ENCODE assay signal across 10 cellular contexts in genomic region chr1:202122639-202123335, GRCh38. TPM values are rescaled to one million over a fixed set of nuclear protein-coding genes. Genes with fewer than 3 reads are reported as not detected.
DNase-seq lines count a peak whose midpoint lies in the region; ATAC-seq and TF ChIP-seq lines count a peak whose summit lies in the region.
"Had no signal": no experiment of that assay in that cellular context is flagged by ENCODE, and none has a peak within 500 bp of the region (broad histone marks: within the 10 kb centered on the region; RNA-seq: fewer than 3 reads in every experiment).

GPR37L1 (plus strand) TSS chr1:202122917; CDS start chr1:202122964, 47 bp downstream.

- H2AFZ ChIP-seq in osteoblast (ENCODE audit: low read length): no peak within 1 kb of the TSS

- no peak within 1 kb of the TSS for H3K27ac ChIP-seq in osteoblast (ENCODE audit: low read depth, low read length)

- H3K27ac Mint-ChIP-seq in Calu3 (ENCODE audit: unreplicated experiment): peak within 1 kb of the TSS; percentile 11
- peak within 1 kb of the TSS in 1 of 10 donors; percentile 39 for H3K27ac Mint-ChIP-seq in naive thymus-derived CD8-positive, alpha-beta T cell
- H3K27ac Mint-ChIP-seq: activated naive CD8-positive, alpha-beta T cell treated with anti-CD3 and anti-CD28 coated beads, Interleukin-2, amount 50 U/mL, for 24 hours had no signal

- no peak within 1 kb of the TSS for H3K4me3 ChIP-seq in fibroblast of villous mesenchyme (ENCODE audit: low read depth, low read length)
- H3K4me3 ChIP-seq in osteoblast (ENCODE audit: insufficient read depth, low read length): no peak within 1 kb of the TSS

- no peak within 1 kb of the TSS for H3K4me2 ChIP-seq in osteoblast (ENCODE audit: insufficient read depth, low read length)

- no peaks in the 10 kb centered on the region for H3K36me3 ChIP-seq in osteoblast (ENCODE audit: insufficient read depth, low read length)

- DNase-seq in Calu3: peak; percentile 79
- peak; percentile 44 for DNase-seq in RPMI7951 (ENCODE audit: low read depth)
- peak; percentile 68 for DNase-seq in fibroblast of villous mesenchyme (ENCODE audit: low read depth)
- DNase-seq in osteoblast (ENCODE audit: insufficient read length, low spot score, missing footprints): peak; percentile 98
- DNase-seq in NCI-H2081 treated with DMSO at 0.1 percent for 48 hours (lab: John Stamatoyannopoulos, UW): no peak
- DNase-seq in stimulated activated CD4-positive, alpha-beta T cell treated with anti-CD3 and anti-CD28 coated beads, Interleukin-4, amount 100 ng/mL, for 1 hour: no peak
- no peak for DNase-seq in naive thymus-derived CD8-positive, alpha-beta T cell
- DNase-seq in activated CD4-positive, CD25-positive, alpha-beta regulatory T cell treated with anti-CD3 and anti-CD28 coated beads, Interleukin-2, amount 50 U/mL, for 72 hours: no peak
- DNase-seq: activated naive CD8-positive, alpha-beta T cell treated with anti-CD3 and anti-CD28 coated beads, Interleukin-2, amount 50 U/mL, for 24 hours had no signal

- CTCF ChIA-PET in Calu3 (lab: Charles Lee): interaction anchor here (0.7 to 3.2 kb wide), 5 partner anchors 12 to 123 kb away, joined by 4 to 9 read pairs (median 4); no protein-coding TSS in a partner anchor

- TF ChIP-seq CTCF in Calu3 (IDR thresholded peaks at IDR 0.05; ENCODE audit: unreplicated experiment) (peak; percentile 72), fibroblast of villous mesenchyme (IDR thresholded peaks at IDR 0.05; ENCODE audit: insufficient read depth, low read depth, low read length) (peak; percentile 78), osteoblast (IDR thresholded peaks at IDR 0.05; ENCODE audit: extremely low read depth, low read depth, low read length) (peak; percentile 62)

- no peak for ATAC-seq in naive thymus-derived CD8-positive, alpha-beta T cell
- ATAC-seq: activated naive CD8-positive, alpha-beta T cell treated with anti-CD3 and anti-CD28 coated beads, Interleukin-2, amount 50 U/mL, for 24 hours had no signal

- no peak within 1 kb of the TSS for H3K4me3 Mint-ChIP-seq in Calu3 (ENCODE audit: low read depth, unreplicated experiment)
- no peak within 1 kb of the TSS for H3K4me3 Mint-ChIP-seq in naive thymus-derived CD8-positive, alpha-beta T cell
- H3K4me3 Mint-ChIP-seq: activated naive CD8-positive, alpha-beta T cell treated with anti-CD3 and anti-CD28 coated beads, Interleukin-2, amount 50 U/mL, for 24 hours; IgD-negative memory B cell had no signal

- intact Hi-C loops in Calu3 (cut with micrococcal nuclease; ENCODE audit: unreplicated experiment): loop anchor here (1.0 kb wide), 1 partner anchor 139 kb away; no protein-coding TSS in a partner anchor

- no peaks in the 10 kb centered on the region for H3K79me2 ChIP-seq in osteoblast (ENCODE audit: insufficient read depth, low read length)

- peaks cover 4% of the 10 kb centered on the region for H3K4me1 ChIP-seq in osteoblast (ENCODE audit: insufficient read depth, low read length)

- H3K4me1 Mint-ChIP-seq in Calu3 (ENCODE audit: low read depth, unreplicated experiment): peaks cover 14% of the 10 kb centered on the region
- H3K4me1 Mint-ChIP-seq in naive thymus-derived CD8-positive, alpha-beta T cell: no peaks in the 10 kb centered on the region
- H3K4me1 Mint-ChIP-seq: activated naive CD8-positive, alpha-beta T cell treated with anti-CD3 and anti-CD28 coated beads, Interleukin-2, amount 50 U/mL, for 24 hours; IgD-negative memory B cell had no signal

- POLR2A ChIA-PET in naive thymus-derived CD8-positive, alpha-beta T cell (lab: Charles Lee): no interaction called here

- peaks cover 14% of the 10 kb centered on the region for H3K27me3 ChIP-seq in osteoblast (ENCODE audit: insufficient read depth, low read length)

- no peaks in the 10 kb centered on the region for H3K9me3 ChIP-seq in osteoblast (ENCODE audit: low read depth, low read length)

- no TSS peak for BruUV-seq in Calu3 (replicated peaks; lab: Mats Ljungman, UMichigan)

- no peaks in the 10 kb centered on the region for H4K20me1 ChIP-seq in osteoblast (ENCODE audit: insufficient read depth, low read length)

- H3K27me3 Mint-ChIP-seq in Calu3 (ENCODE audit: unreplicated experiment): peaks cover 20% of the 10 kb centered on the region
- H3K27me3 Mint-ChIP-seq in naive thymus-derived CD8-positive, alpha-beta T cell: peaks cover 3 to 54% (median 22%) of the 10 kb centered on the region in 5 donors

- no peaks in the 10 kb centered on the region for H3K36me3 Mint-ChIP-seq in Calu3 (ENCODE audit: insufficient read depth, unreplicated experiment)
- H3K36me3 Mint-ChIP-seq in naive thymus-derived CD8-positive, alpha-beta T cell: no peaks in the 10 kb centered on the region
- H3K36me3 Mint-ChIP-seq: IgD-negative memory B cell had no signal

- no peaks in the 10 kb centered on the region for H3K9me3 Mint-ChIP-seq in Calu3 (ENCODE audit: low read depth, unreplicated experiment)
- H3K9me3 Mint-ChIP-seq in naive thymus-derived CD8-positive, alpha-beta T cell: no peaks in the 10 kb centered on the region
- H3K9me3 Mint-ChIP-seq: activated naive CD8-positive, alpha-beta T cell treated with anti-CD3 and anti-CD28 coated beads, Interleukin-2, amount 50 U/mL, for 24 hours had no signal

RNA-seq across cellular contexts. Expression of gene GPR37L1, which starts in this region (rescaled TPM):
- total RNA-seq in Calu3 (2022) (0.12 and 0.22 TPM in 2 replicates), fibroblast of villous mesenchyme (under 0.01 TPM in 1 of 2 replicates, not detected in the other), osteoblast (not detected in 2 replicates)
- not detected in 2 replicates for total RNA-seq in RPMI7951 (2014; rRNA removed; shearing (Covaris generic))
- not detected for total RNA-seq in naive thymus-derived CD8-positive, alpha-beta T cell
- under 1 TPM in 2 of 3 donors, not detected in 1; 0.02 to 0.19 TPM for polyA plus RNA-seq in naive thymus-derived CD8-positive, alpha-beta T cell

Comparison
In these comparisons a context has a peak if more than half of its experiments do, and no peak if none do; other contexts are left out.
1. Peak in DNase-seq in Calu3; RNA of the gene not detected or under 1 TPM.
2. Peak in DNase-seq in RPMI7951; RNA of the gene not detected or under 1 TPM.
3. Peak in DNase-seq in fibroblast of villous mesenchyme; RNA of the gene not detected or under 1 TPM.
4. Peak in DNase-seq in osteoblast; RNA of the gene not detected or under 1 TPM.